Comparison of ENCODE assay signal across 8 cellular contexts in the genomic region with DNA sequence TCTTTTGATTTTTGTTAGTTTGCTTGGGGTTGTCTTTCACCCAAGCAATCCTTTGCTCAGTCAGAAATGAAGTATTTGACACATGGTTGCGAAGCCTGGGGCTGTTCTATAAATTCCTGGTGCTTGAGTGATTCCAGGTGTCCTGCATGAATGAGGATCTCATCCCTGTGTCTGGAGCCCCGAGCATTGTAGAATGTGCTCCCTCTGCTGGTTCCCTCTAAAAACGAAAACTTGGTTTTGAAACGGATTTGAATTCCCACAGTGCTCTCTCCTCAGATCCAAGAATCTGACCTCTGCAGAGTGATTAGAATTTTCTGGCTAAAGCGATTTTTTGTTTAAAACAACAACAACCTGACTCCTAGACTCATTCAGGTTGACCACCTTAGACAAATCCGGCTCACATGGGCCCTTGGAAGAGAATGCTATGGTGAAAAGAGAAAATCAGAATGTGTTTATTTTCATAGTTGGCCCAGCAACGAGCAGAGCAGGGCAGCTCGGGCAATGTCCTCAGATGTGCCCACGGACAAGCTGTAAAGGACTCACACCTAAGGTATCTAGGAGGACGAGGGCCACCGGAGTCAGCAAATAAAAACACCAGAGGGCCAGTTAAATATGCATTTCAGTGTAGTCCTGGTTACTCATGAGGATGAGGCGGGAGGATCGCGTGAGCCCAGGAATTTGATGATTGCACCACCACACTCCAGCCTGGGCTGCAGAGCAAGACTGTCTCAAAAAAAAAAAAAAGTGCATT. TPM values are rescaled to one million over a fixed set of nuclear protein-coding genes. Genes with fewer than 3 reads are reported as not detected.
DNase-seq lines count a peak whose midpoint lies in the region; ATAC-seq and TF ChIP-seq lines count a peak whose summit lies in the region.

No MANE protein-coding gene starts in this region.

- no peaks in the 10 kb centered on the region for H3K27me3 ChIP-seq in GM06990 (replicated peaks; ENCODE audit: control insufficient read depth, insufficient read depth, low read length)
- no peaks in the 10 kb centered on the region for H3K27me3 ChIP-seq in right atrium auricular region
- H3K27me3 ChIP-seq in rectal smooth muscle tissue (ENCODE audit: control insufficient read depth, insufficient read depth, low read length) = no peaks in the 10 kb centered on the region

- peaks cover 15% of the 10 kb centered on the region for H3K27me3 Mint-ChIP-seq in activated T-helper 17 cell treated with anti-CD3 and anti-CD28 coated beads, Interleukin-2, amount 50 U/mL, for 72 hours
- H3K27me3 Mint-ChIP-seq in activated CD4-positive, alpha-beta memory T cell treated with anti-CD3 and anti-CD28 coated beads for 36 hours = peaks cover 12% of the 10 kb centered on the region

- no peak overlapping the region for H3K27ac Mint-ChIP-seq in activated T-helper 17 cell treated with anti-CD3 and anti-CD28 coated beads, Interleukin-2, amount 50 U/mL, for 72 hours
- no peak overlapping the region for H3K27ac Mint-ChIP-seq in activated CD4-positive, alpha-beta memory T cell treated with anti-CD3 and anti-CD28 coated beads for 36 hours

- H3K36me3 ChIP-seq in GM06990 (ENCODE audit: control insufficient read depth, insufficient read depth, low read length) (no peaks in the 10 kb centered on the region), right atrium auricular region (no peaks in the 10 kb centered on the region), rectal smooth muscle tissue (ENCODE audit: control insufficient read depth, insufficient read depth, low read length) (no peaks in the 10 kb centered on the region)

- no peaks in the 10 kb centered on the region for H3K36me3 Mint-ChIP-seq in activated T-helper 17 cell treated with anti-CD3 and anti-CD28 coated beads, Interleukin-2, amount 50 U/mL, for 72 hours (ENCODE audit: low read depth)
- no peaks in the 10 kb centered on the region for H3K36me3 Mint-ChIP-seq in activated CD4-positive, alpha-beta memory T cell treated with anti-CD3 and anti-CD28 coated beads for 36 hours

- intact Hi-C loops in activated CD4-positive, alpha-beta memory T cell treated with anti-CD3 and anti-CD28 coated beads for 36 hours (cut with micrococcal nuclease) = loop anchor here (2.0 kb wide), 2 partner anchors 65 to 91 kb away; no protein-coding TSS in a partner anchor

- H3K27ac ChIP-seq in right atrium auricular region (no peak overlapping the region), rectal smooth muscle tissue (ENCODE audit: low read depth, low read length) (peak overlapping the region; percentile 30)

- H3K4me3 Mint-ChIP-seq in activated T-helper 17 cell treated with anti-CD3 and anti-CD28 coated beads, Interleukin-2, amount 50 U/mL, for 72 hours = peak overlapping the region; percentile 19
- H3K4me3 Mint-ChIP-seq in activated CD4-positive, alpha-beta memory T cell treated with anti-CD3 and anti-CD28 coated beads for 36 hours = no peak overlapping the region

- ATAC-seq in activated T-helper 17 cell treated with anti-CD3 and anti-CD28 coated beads, Interleukin-2, amount 50 U/mL, for 72 hours (replicated peaks) = peak; percentile 37
- ATAC-seq in HG02884 (IDR thresholded peaks at IDR 0.05; ENCODE audit: unreplicated experiment) = no peak

- no peak overlapping the region for H3K9ac ChIP-seq in rectal smooth muscle tissue (ENCODE audit: low read length)

- H3K9me3 ChIP-seq in right atrium auricular region = no peaks in the 10 kb centered on the region

- peaks cover 0 to 5% of the 10 kb centered on the region in 2 donors for H3K4me1 ChIP-seq in right atrium auricular region
- H3K4me1 ChIP-seq in rectal smooth muscle tissue (ENCODE audit: control insufficient read depth, insufficient read depth, low read length) = no peaks in the 10 kb centered on the region

- TF ChIP-seq CTCF in GM06990 (IDR thresholded peaks at IDR 0.05; ENCODE audit: insufficient read depth, low read length, poor library complexity, severe bottlenecking) (peak; percentile 63), right atrium auricular region (IDR thresholded peaks at IDR 0.05) (peak; percentile 14 to 68)

- DNase-seq in AG08396 (ENCODE audit: low spot score) = peak; percentile 80
- no peak for DNase-seq in GM06990 (ENCODE audit: extremely low read depth, insufficient read length)
- peak; percentile 25 for DNase-seq in NCI-H187 treated with DMSO at 0.1 percent for 48 hours (lab: John Stamatoyannopoulos, UW)
- DNase-seq in right atrium auricular region (ENCODE audit: low spot score) = peak; percentile 69
- DNase-seq in activated CD4-positive, alpha-beta memory T cell treated with anti-CD3 and anti-CD28 coated beads for 36 hours = no peak

- H3K4me1 Mint-ChIP-seq in activated T-helper 17 cell treated with anti-CD3 and anti-CD28 coated beads, Interleukin-2, amount 50 U/mL, for 72 hours = no peaks in the 10 kb centered on the region
- peaks cover 10% of the 10 kb centered on the region for H3K4me1 Mint-ChIP-seq in activated CD4-positive, alpha-beta memory T cell treated with anti-CD3 and anti-CD28 coated beads for 36 hours (ENCODE audit: low read depth)

- no peaks in the 10 kb centered on the region for H3K9me3 Mint-ChIP-seq in activated T-helper 17 cell treated with anti-CD3 and anti-CD28 coated beads, Interleukin-2, amount 50 U/mL, for 72 hours
- no peaks in the 10 kb centered on the region for H3K9me3 Mint-ChIP-seq in activated CD4-positive, alpha-beta memory T cell treated with anti-CD3 and anti-CD28 coated beads for 36 hours

- no peak overlapping the region for H3K4me3 ChIP-seq in GM06990 (replicated peaks; ENCODE audit: low read depth, low read length)
- H3K4me3 ChIP-seq in right atrium auricular region = peak overlapping the region in 1 of 2 donors; percentile 16
- no peak overlapping the region for H3K4me3 ChIP-seq in rectal smooth muscle tissue (ENCODE audit: low read length)

- POLR2A ChIA-PET in activated CD4-positive, alpha-beta memory T cell treated with anti-CD3 and anti-CD28 coated beads for 36 hours (lab: Charles Lee) = no interaction called here

- CTCF ChIA-PET in activated CD4-positive, alpha-beta memory T cell treated with anti-CD3 and anti-CD28 coated beads for 36 hours (lab: Charles Lee) = interaction anchor here (0.6 to 3.3 kb wide), 9 partner anchors 12 to 301 kb away, joined by 3 to 30 read pairs (median 3); no protein-coding TSS in a partner anchor

RNA-seq across cellular contexts. Expression of a gene that starts 8.7 kb away (rescaled TPM):
- 1 to 10 TPM in 1 of 2 donors, under 1 TPM in 1; 0.13 to 1.5 TPM for total RNA-seq in activated T-helper 17 cell treated with anti-CD3 and anti-CD28 coated beads, Interleukin-2, amount 50 U/mL, for 72 hours
- total RNA-seq in right atrium auricular region = not detected
- under 1 TPM; 0.07 to 0.10 TPM for total RNA-seq in activated CD4-positive, alpha-beta memory T cell treated with anti-CD3 and anti-CD28 coated beads for 36 hours

Comparison
In these comparisons a context has a peak if more than half of its experiments do, and no peak if none do; other contexts are left out.
1. DNase-seq: peak in AG08396 (single experiment), NCI-H187 treated with DMSO at 0.1 percent for 48 hours (single experiment) and right atrium auricular region (single experiment); none in GM06990 (single experiment) and activated CD4-positive, alpha-beta memory T cell treated with anti-CD3 and anti-CD28 coated beads for 36 hours (single experiment).